In genomic region chr13:32176696-32177095, GRCh38 we compare ENCODE assay signal across 21 cellular contexts.
DNase-seq lines count a peak whose midpoint lies in the region; ATAC-seq and TF ChIP-seq lines count a peak whose summit lies in the region.
"Had no signal": no experiment of that assay in that cellular context is flagged by ENCODE, and none has a peak within 500 bp of the region (broad histone marks: within the 10 kb centered on the region; RNA-seq: fewer than 3 reads in every experiment).

No MANE protein-coding gene starts in this region.

- no peak for TF ChIP-seq CTCF in nephron progenitor cell (IDR thresholded peaks at IDR 0.05)

- no peak overlapping the region for H3K4me3 ChIP-seq in SJCRH30
- H3K4me3 ChIP-seq: A549; BLaER1 treated with 17β-estradiol and CSF1 and Interleukin-3, amounts not matched to agents 10 nM and 100 nM; GM23338 had no signal

- H3K4me1 ChIP-seq in SJCRH30, result peaks cover 14% of the 10 kb centered on the region
- H3K4me1 ChIP-seq: A549; BLaER1 treated with 17β-estradiol and CSF1 and Interleukin-3, amounts not matched to agents 10 nM and 100 nM had no signal

- no peaks in the 10 kb centered on the region for H3K9me3 ChIP-seq in SJCRH30 (replicated peaks)
- H3K9me3 ChIP-seq: A549; BE2C; BLaER1 treated with 17β-estradiol and CSF1 and Interleukin-3, amounts not matched to agents 10 nM and 100 nM had no signal

- H3K9me3 Mint-ChIP-seq in nephron progenitor cell, result no peaks in the 10 kb centered on the region
- H3K9me3 Mint-ChIP-seq: CD14-positive monocyte; CD4-positive, alpha-beta T cell; GM23338; H9 had no signal

- peaks cover 3% of the 10 kb centered on the region for H3K27me3 Mint-ChIP-seq in nephron progenitor cell (ENCODE audit: low read depth, poor library complexity)
- H3K27me3 Mint-ChIP-seq: CD4-positive, alpha-beta T cell had no signal

- no peaks in the 10 kb centered on the region for H3K36me3 Mint-ChIP-seq in nephron progenitor cell (ENCODE audit: low read depth)

- H3K36me3 ChIP-seq in SJCRH30, result no peaks in the 10 kb centered on the region
- H3K36me3 ChIP-seq: BE2C; BLaER1 treated with 17β-estradiol and CSF1 and Interleukin-3, amounts not matched to agents 10 nM and 100 nM had no signal

- H3K27me3 ChIP-seq in SJCRH30, result no peaks in the 10 kb centered on the region
- H3K27me3 ChIP-seq: BE2C; BLaER1 treated with 17β-estradiol and CSF1 and Interleukin-3, amounts not matched to agents 10 nM and 100 nM had no signal

- no peak for ATAC-seq in HG03139 (IDR thresholded peaks at IDR 0.05; ENCODE audit: unreplicated experiment)
- no peak for ATAC-seq in GM21528 (IDR thresholded peaks at IDR 0.05; ENCODE audit: low FRiP score, unreplicated experiment)
- ATAC-seq: A549, GM23338, HCT116 had no signal

- peak overlapping the region; percentile 12 for H3K27ac ChIP-seq in SJCRH30
- H3K27ac ChIP-seq: A549; BLaER1 treated with 17β-estradiol and CSF1 and Interleukin-3, amounts not matched to agents 10 nM and 100 nM had no signal

- peaks cover 5% of the 10 kb centered on the region for H3K4me1 Mint-ChIP-seq in nephron progenitor cell
- H3K4me1 Mint-ChIP-seq: CD14-positive monocyte; CD8-positive, alpha-beta memory T cell; GM23338; H9 had no signal

- H3K27ac Mint-ChIP-seq in nephron progenitor cell, result peak overlapping the region; percentile 40
- H3K27ac Mint-ChIP-seq: CD14-positive monocyte; CD4-positive, alpha-beta T cell; GM23338; H9 had no signal

- H3K4me3 Mint-ChIP-seq in nephron progenitor cell, result no peak overlapping the region
- H3K4me3 Mint-ChIP-seq: CD14-positive monocyte; CD4-positive, alpha-beta T cell; CD8-positive, alpha-beta memory T cell; GM23338; H9 had no signal

- peak; percentile 7 for DNase-seq in NCI-H2171 treated with DMSO at 0.1 percent for 48 hours (lab: John Stamatoyannopoulos, UW)
- no peak for DNase-seq in NCI-H2171 (lab: John Stamatoyannopoulos, UW)
- DNase-seq in SJCRH30, result peak; percentile 29 to 79
- no peak for DNase-seq in nephron progenitor cell
- no peak for DNase-seq in cerebellum (ENCODE audit: low spot score)
- DNase-seq: 8988T; ACHN; AML-193; BE2C; CD4-positive, alpha-beta T cell; CD8-positive, alpha-beta memory T cell; DMS153; DND-41; H9 had no signal

Comparison
In these comparisons a context has a peak if more than half of its experiments do, and no peak if none do; other contexts are left out.
1. DNase-seq: peak in NCI-H2171 treated with DMSO at 0.1 percent for 48 hours (single experiment) and SJCRH30 (2 of 2); none in NCI-H2171 (single experiment), nephron progenitor cell (single experiment) and cerebellum (single experiment).